9 cellular contexts compared by ENCODE assay signal in the genomic region with DNA sequence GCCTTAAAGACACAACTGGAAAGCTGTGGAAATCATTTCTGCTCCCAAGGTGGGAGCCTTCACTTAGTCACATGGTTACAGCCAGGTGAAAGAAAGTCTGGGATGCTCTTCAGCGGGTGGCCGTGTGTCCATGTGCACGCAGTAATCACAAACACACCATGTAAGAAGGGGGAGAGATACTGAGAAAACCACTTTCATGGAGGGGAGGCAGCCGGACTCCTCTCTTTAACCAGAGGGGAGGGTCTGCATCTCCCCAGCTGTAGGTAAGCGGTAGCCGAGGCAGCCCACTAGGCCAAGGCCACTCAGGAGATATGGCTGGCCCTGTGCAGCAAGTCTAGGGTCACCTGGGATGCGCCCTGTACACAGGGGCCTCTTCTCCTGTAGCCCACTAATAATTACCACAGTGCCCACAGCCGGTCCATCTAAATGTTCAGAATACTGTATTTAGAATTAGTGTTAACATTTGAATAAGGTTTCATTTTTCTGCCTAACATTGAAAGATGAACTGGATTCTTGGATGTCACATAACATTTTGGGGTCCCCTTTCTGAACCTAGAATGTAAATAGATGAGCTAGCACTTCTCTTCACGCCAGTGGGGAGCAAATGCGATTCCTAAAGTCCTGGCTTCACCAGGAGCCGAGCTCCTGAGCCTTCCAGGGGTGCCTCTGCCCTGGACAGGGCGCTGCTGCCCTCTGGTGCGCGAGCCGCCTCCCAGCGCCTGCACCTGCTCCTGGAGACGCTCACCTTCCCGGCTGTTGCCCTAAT. TPM values are rescaled to one million over a fixed set of nuclear protein-coding genes. Genes with fewer than 3 reads are reported as not detected.
DNase-seq lines count a peak whose midpoint lies in the region; ATAC-seq, FAIRE-seq and TF ChIP-seq lines count a peak whose summit lies in the region.
"Had no signal": no experiment of that assay in that cellular context is flagged by ENCODE, and none has a peak within 500 bp of the region (broad histone marks: within the 10 kb centered on the region; RNA-seq: fewer than 3 reads in every experiment).

No MANE protein-coding gene starts in this region.

- TF ChIP-seq CTCF in bronchial epithelial cell (IDR thresholded peaks at IDR 0.05; ENCODE audit: insufficient read depth, low read length, severe bottlenecking): peak; percentile 88

- H3K4me3 ChIP-seq in bronchial epithelial cell (ENCODE audit: low read depth, low read length): no peak overlapping the region
- H3K4me3 ChIP-seq: SJSA1 had no signal

- H3K36me3 ChIP-seq in bronchial epithelial cell (ENCODE audit: control insufficient read depth, insufficient read depth, low read length): no peaks in the 10 kb centered on the region
- H3K36me3 ChIP-seq: SJSA1 had no signal

- DNase-seq in DMS153 treated with DMSO at 0.1 percent for 48 hours (lab: John Stamatoyannopoulos, UW; ENCODE audit: unreplicated experiment) (peak; percentile 48), KG1 (lab: John Stamatoyannopoulos, UW) (peak; percentile 8), T-helper 22 cell (ENCODE audit: low read depth) (peak; percentile 33), bronchial epithelial cell (ENCODE audit: low read depth) (peak; percentile 16), lung microvascular endothelial cell (ENCODE audit: low read depth in 2 of 2) (peak; percentile 14 to 43), OCI-M2 (lab: John Stamatoyannopoulos, UW; ENCODE audit: unreplicated experiment) (no peak)
- DNase-seq in stimulated activated naive CD8-positive, alpha-beta T cell treated with anti-CD3 and anti-CD28 coated beads, Interleukin-15, Interleukin-2, amounts not matched to agents 100 U/mL and 50 U/mL, for 24 hours: peak; percentile 67

- ATAC-seq in GM21390 (IDR thresholded peaks at IDR 0.05; ENCODE audit: unreplicated experiment): peak; percentile 81
- ATAC-seq in stimulated activated naive CD8-positive, alpha-beta T cell treated with anti-CD3 and anti-CD28 coated beads, Interleukin-15, Interleukin-2, amounts not matched to agents 100 U/mL and 50 U/mL, for 24 hours: peak; percentile 84

- H3K27me3 ChIP-seq in bronchial epithelial cell (ENCODE audit: control insufficient read depth, insufficient read depth, low read length): no peaks in the 10 kb centered on the region
- H3K27me3 ChIP-seq: SJSA1 had no signal

- no peak for FAIRE-seq in bronchial epithelial cell (lab: Jason Lieb, UNC)

RNA-seq across cellular contexts. Expression of gene GPR31, which starts 15.9 kb away (rescaled TPM):
- total RNA-seq in bronchial epithelial cell (not detected in 2 replicates), lung microvascular endothelial cell (not detected in 2 replicates)
- total RNA-seq: SJSA1 had no signal

RNA-seq across cellular contexts. Expression of gene CCR6, which starts 19.0 kb away (rescaled TPM):
- total RNA-seq in bronchial epithelial cell: not detected in 2 replicates
- total RNA-seq in lung microvascular endothelial cell: not detected in 2 replicates
- total RNA-seq: SJSA1 had no signal
